8 cellular contexts compared by ENCODE assay signal in the genomic region with DNA sequence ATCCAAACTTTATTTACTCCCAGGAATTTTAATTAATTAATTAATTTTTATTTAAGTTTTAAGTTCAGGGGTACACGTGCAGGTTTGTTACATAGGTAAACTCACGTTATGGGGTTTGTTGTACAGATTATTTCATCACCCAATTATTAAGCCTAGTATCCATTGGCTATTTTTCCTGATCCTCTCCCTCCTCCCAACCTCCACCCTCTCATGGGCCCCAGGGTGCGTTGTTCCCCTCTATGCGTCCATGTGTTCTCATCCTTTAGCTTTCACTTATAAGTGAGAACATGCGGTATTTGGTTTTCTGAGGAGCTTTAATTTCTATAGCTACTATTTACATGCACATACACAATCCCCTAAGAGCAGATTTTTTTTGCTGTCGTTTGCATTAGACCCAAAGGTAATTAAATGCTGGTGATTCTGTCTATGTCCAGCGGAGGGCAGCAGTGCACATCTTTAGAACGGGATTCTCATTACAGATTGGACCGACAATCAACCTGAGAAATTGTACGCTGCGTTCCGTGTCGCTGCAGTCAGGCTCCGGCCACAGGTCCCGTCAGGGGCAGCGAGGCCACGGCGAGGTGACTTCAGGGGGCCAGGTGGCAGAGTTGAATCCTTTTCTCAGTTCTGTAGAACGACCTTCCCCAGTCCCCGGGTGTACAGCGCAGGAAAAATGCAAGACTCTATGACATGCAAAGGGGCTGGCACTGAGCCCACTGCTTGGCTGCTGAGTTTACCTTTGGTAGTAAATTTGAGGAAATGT. TPM values are rescaled to one million over a fixed set of nuclear protein-coding genes. Genes with fewer than 3 reads are reported as not detected.
DNase-seq lines count a peak whose midpoint lies in the region; ATAC-seq and TF ChIP-seq lines count a peak whose summit lies in the region.

No MANE protein-coding gene starts in this region.

- WGBS in lower leg skin, 2 donors: 5 to 6% methylated on average over 21 of the region's 21 CpGs

- peaks cover 6% of the 10 kb centered on the region for H3K4me1 Mint-ChIP-seq in activated CD4-positive, alpha-beta T cell treated with anti-CD3 and anti-CD28 coated beads, Interleukin-2, amount 10 ng/mL, durations not matched to agents 7 days and 5 days
- peaks cover 5% of the 10 kb centered on the region for H3K4me1 Mint-ChIP-seq in dendritic cell treated with granulocyte-macrophage colony-stimulating factor and Interleukin-4, amounts not matched to agents 40 ng/mL and 50 ng/mL, for 4 days (ENCODE audit: low read depth)

- CTCF ChIA-PET in BJ (lab: Yijun Ruan, JAX): interaction anchor here (0.6 to 1.6 kb wide), 6 partner anchors 10 to 319 kb away, joined by 3 to 7 read pairs (median 4); no protein-coding TSS in a partner anchor
- CTCF ChIA-PET in activated CD4-positive, alpha-beta T cell treated with anti-CD3 and anti-CD28 coated beads, Interleukin-2, amount 10 ng/mL, durations not matched to agents 7 days and 5 days (lab: Charles Lee): interaction anchor here (0.7 to 1.0 kb wide), 3 partner anchors 11 to 567 kb away, joined by 3 read pairs; no protein-coding TSS in a partner anchor

- POLR2A ChIA-PET in BJ (lab: Charles Lee): no interaction called here
- POLR2A ChIA-PET in activated CD4-positive, alpha-beta T cell treated with anti-CD3 and anti-CD28 coated beads, Interleukin-2, amount 10 ng/mL, durations not matched to agents 7 days and 5 days (lab: Charles Lee): interaction anchor here (0.6 kb wide), 1 partner anchor 392 kb away, joined by 3 read pairs; no protein-coding TSS in a partner anchor

- H3K4me3 ChIP-seq in BJ (ENCODE audit: low read depth, low read length) (peak overlapping the region; percentile 39), lower leg skin (ENCODE audit: low read depth, poor library complexity, severe bottlenecking) (no peak overlapping the region)

- no peak overlapping the region for H3K27ac Mint-ChIP-seq in activated CD4-positive, alpha-beta T cell treated with anti-CD3 and anti-CD28 coated beads, Interleukin-2, amount 10 ng/mL, durations not matched to agents 7 days and 5 days
- no peak overlapping the region for H3K27ac Mint-ChIP-seq in dendritic cell treated with granulocyte-macrophage colony-stimulating factor and Interleukin-4, amounts not matched to agents 40 ng/mL and 50 ng/mL, for 4 days

- no peaks in the 10 kb centered on the region for H3K36me3 ChIP-seq in BJ (ENCODE audit: control insufficient read depth, insufficient read depth, low read length)

- peak; percentile 95 for ATAC-seq in GM19351 (IDR thresholded peaks at IDR 0.05; ENCODE audit: unreplicated experiment)
- peak; percentile 85 for ATAC-seq in HG03457 (IDR thresholded peaks at IDR 0.05; ENCODE audit: unreplicated experiment)

- TF ChIP-seq CTCF in BJ (IDR thresholded peaks at IDR 0.05; ENCODE audit: insufficient read depth, low read depth, low read length) (peak; percentile 68), lower leg skin (IDR thresholded peaks at IDR 0.05) (no peak)

- intact Hi-C loops in dendritic cell treated with granulocyte-macrophage colony-stimulating factor and Interleukin-4, amounts not matched to agents 40 ng/mL and 50 ng/mL, for 4 days (cut with micrococcal nuclease): loop anchor here (1.0 kb wide), 1 partner anchor 16 kb away; no protein-coding TSS in a partner anchor
- intact Hi-C loops in lower leg skin (cut with DNase I; ENCODE audit: low total_unique reads): no loop called here

- TF ChIP-seq POLR2A in lower leg skin (IDR thresholded peaks at IDR 0.05): no peak

- DNase-seq in BJ (ENCODE audit: low read depth): no peak
- DNase-seq in NCI-H524 (lab: John Stamatoyannopoulos, UW): peak; percentile 90 to 92
- peak; percentile 84 for DNase-seq in activated CD4-positive, alpha-beta T cell treated with anti-CD3 and anti-CD28 coated beads, Interleukin-2, amount 10 ng/mL, durations not matched to agents 7 days and 5 days
- peak; percentile 85 to 96 for DNase-seq in lower leg skin (ENCODE audit: low spot score in 2 of 2)
- DNase-seq in stimulated activated CD4-positive, alpha-beta T cell treated with anti-CD3 and anti-CD28 coated beads, TNF-alpha, amount 100 ng/mL, for 1 hour (ENCODE audit: low read depth in 3 of 3, low spot score in 1 of 3): peak; percentile 40 to 55 (median 55)

- peaks cover 57% of the 10 kb centered on the region for H3K27me3 Mint-ChIP-seq in activated CD4-positive, alpha-beta T cell treated with anti-CD3 and anti-CD28 coated beads, Interleukin-2, amount 10 ng/mL, durations not matched to agents 7 days and 5 days
- peaks cover 54% of the 10 kb centered on the region for H3K27me3 Mint-ChIP-seq in dendritic cell treated with granulocyte-macrophage colony-stimulating factor and Interleukin-4, amounts not matched to agents 40 ng/mL and 50 ng/mL, for 4 days

- peaks cover under 1% of the 10 kb centered on the region; the same call in 1 of the 2 replicates for H3K27me3 ChIP-seq in BJ (ENCODE audit: control insufficient read depth, insufficient read depth, low read length)

- peak overlapping the region; percentile 49 for H3K4me3 Mint-ChIP-seq in activated CD4-positive, alpha-beta T cell treated with anti-CD3 and anti-CD28 coated beads, Interleukin-2, amount 10 ng/mL, durations not matched to agents 7 days and 5 days
- H3K4me3 Mint-ChIP-seq in dendritic cell treated with granulocyte-macrophage colony-stimulating factor and Interleukin-4, amounts not matched to agents 40 ng/mL and 50 ng/mL, for 4 days: peak overlapping the region; percentile 45

- no peaks in the 10 kb centered on the region for H3K9me3 Mint-ChIP-seq in activated CD4-positive, alpha-beta T cell treated with anti-CD3 and anti-CD28 coated beads, Interleukin-2, amount 10 ng/mL, durations not matched to agents 7 days and 5 days
- H3K9me3 Mint-ChIP-seq in dendritic cell treated with granulocyte-macrophage colony-stimulating factor and Interleukin-4, amounts not matched to agents 40 ng/mL and 50 ng/mL, for 4 days: no peaks in the 10 kb centered on the region

- H3K36me3 Mint-ChIP-seq in activated CD4-positive, alpha-beta T cell treated with anti-CD3 and anti-CD28 coated beads, Interleukin-2, amount 10 ng/mL, durations not matched to agents 7 days and 5 days (ENCODE audit: low read depth): no peaks in the 10 kb centered on the region
- H3K36me3 Mint-ChIP-seq in dendritic cell treated with granulocyte-macrophage colony-stimulating factor and Interleukin-4, amounts not matched to agents 40 ng/mL and 50 ng/mL, for 4 days (ENCODE audit: low read depth): no peaks in the 10 kb centered on the region

RNA-seq across cellular contexts. Expression of a gene that starts 11.6 kb away (rescaled TPM):
- 0.06 and 0.32 TPM in 2 replicates for polyA plus RNA-seq in BJ (2011; rRNA removed)
- 0.05 and 0.14 TPM in 2 replicates for polyA minus RNA-seq in BJ (2011; rRNA and poly(A)+ RNA removed)
- under 1 TPM; 0.30 to 0.42 TPM for total RNA-seq in activated CD4-positive, alpha-beta T cell treated with anti-CD3 and anti-CD28 coated beads, Interleukin-2, amount 10 ng/mL, durations not matched to agents 7 days and 5 days
- 10 to 100 TPM; 25.1 to 43.6 (median 34.8) TPM for total RNA-seq in lower leg skin

RNA-seq across cellular contexts. Expression of a gene that starts 51.9 kb away (rescaled TPM):
- 1.1 and 2.0 TPM in 2 replicates for polyA plus RNA-seq in BJ (2011; rRNA removed)
- 0.98 and 1.3 TPM in 2 replicates for polyA minus RNA-seq in BJ (2011; rRNA and poly(A)+ RNA removed)
- total RNA-seq in activated CD4-positive, alpha-beta T cell treated with anti-CD3 and anti-CD28 coated beads, Interleukin-2, amount 10 ng/mL, durations not matched to agents 7 days and 5 days: 100 to 1,000 TPM; 244 to 293 TPM
- 100 to 1,000 TPM in 1 of 4 donors, 10 to 100 TPM in 3; 57.3 to 103 (median 66.7) TPM for total RNA-seq in lower leg skin

Comparison
In these comparisons a context has a peak if more than half of its experiments do, and no peak if none do; other contexts are left out.
1. RNA of a gene that starts 11.6 kb away (total RNA-seq): 25.1 to 43.6 TPM in lower leg skin; 0.30 to 0.42 TPM in activated CD4-positive, alpha-beta T cell treated with anti-CD3 and anti-CD28 coated beads, Interleukin-2, amount 10 ng/mL, durations not matched to agents 7 days and 5 days; every median in the first group is over 10 times any median in the second.